11 cellular contexts compared by ENCODE assay signal in genomic region chr6:156984178-156984738, GRCh38.
A peak's percentile ranks its signal among the peaks of the same experiment; 100 is the strongest.
DNase-seq lines count a peak whose midpoint lies in the region; ATAC-seq and TF ChIP-seq lines count a peak whose summit lies in the region.
"Had no signal": no experiment of that assay in that cellular context is flagged by ENCODE, and none has a peak within 500 bp of the region (broad histone marks: within the 10 kb centered on the region; RNA-seq: fewer than 3 reads in every experiment).

No MANE protein-coding gene starts in this region.

- CTCF ChIA-PET in activated CD4-positive, alpha-beta memory T cell treated with anti-CD3 and anti-CD28 coated beads, Interleukin-2, amount 10 ng/mL, durations not matched to agents 7 days and 5 days (lab: Charles Lee), result no interaction called here
- CTCF ChIA-PET in activated CD4-positive, alpha-beta memory T cell treated with anti-CD3 and anti-CD28 coated beads for 36 hours (lab: Charles Lee), result interaction anchor here (1.4 kb wide), 1 partner anchor 201 kb away, joined by 3 read pairs; no protein-coding TSS in a partner anchor

- DNase-seq in activated CD4-positive, alpha-beta memory T cell treated with anti-CD3 and anti-CD28 coated beads, Interleukin-2, amount 10 ng/mL, durations not matched to agents 7 days and 5 days, result no peak
- no peak for DNase-seq in activated CD4-positive, alpha-beta memory T cell treated with anti-CD3 and anti-CD28 coated beads for 36 hours
- DNase-seq in activated naive CD8-positive, alpha-beta T cell treated with anti-CD3 and anti-CD28 coated beads for 36 hours, result peak; percentile 26
- DNase-seq in stimulated activated effector memory CD8-positive, alpha-beta T cell treated with anti-CD3 and anti-CD28 coated beads, Interleukin-12 subunit alpha, Interleukin-12 subunit beta, amount 100 ng/mL, for 72 hours (ENCODE audit: low spot score in 2 of 2), result no peak
- DNase-seq in DMS79 (lab: John Stamatoyannopoulos, UW) (no peak), iPS-NIHi7 (ENCODE audit: extremely low spot score) (no peak), lower leg skin (ENCODE audit: low spot score in 2 of 2) (no peak)
- DNase-seq: aorta, islet precursor cell, upper lobe of left lung had no signal

- no peak for TF ChIP-seq CTCF in lower leg skin (IDR thresholded peaks at IDR 0.05)

- ATAC-seq in HG02885 (IDR thresholded peaks at IDR 0.05; ENCODE audit: poor library complexity, unreplicated experiment), result peak; percentile 45
- ATAC-seq in stimulated activated effector memory CD8-positive, alpha-beta T cell treated with anti-CD3 and anti-CD28 coated beads, Interleukin-12 subunit alpha, Interleukin-12 subunit beta, amount 100 ng/mL, for 72 hours, result peak; percentile 60

- H3K27ac Mint-ChIP-seq in activated CD4-positive, alpha-beta memory T cell treated with anti-CD3 and anti-CD28 coated beads, Interleukin-2, amount 10 ng/mL, durations not matched to agents 7 days and 5 days, result peak overlapping the region; percentile 23
- no peak overlapping the region for H3K27ac Mint-ChIP-seq in activated CD4-positive, alpha-beta memory T cell treated with anti-CD3 and anti-CD28 coated beads for 36 hours
- H3K27ac Mint-ChIP-seq in activated naive CD8-positive, alpha-beta T cell treated with anti-CD3 and anti-CD28 coated beads for 36 hours, result no peak overlapping the region
- peak overlapping the region; percentile 53 for H3K27ac Mint-ChIP-seq in stimulated activated effector memory CD8-positive, alpha-beta T cell treated with anti-CD3 and anti-CD28 coated beads, Interleukin-12 subunit alpha, Interleukin-12 subunit beta, amount 100 ng/mL, for 72 hours

- POLR2A ChIA-PET in activated CD4-positive, alpha-beta memory T cell treated with anti-CD3 and anti-CD28 coated beads, Interleukin-2, amount 10 ng/mL, durations not matched to agents 7 days and 5 days (lab: Charles Lee), result no interaction called here
- POLR2A ChIA-PET in activated CD4-positive, alpha-beta memory T cell treated with anti-CD3 and anti-CD28 coated beads for 36 hours (lab: Charles Lee), result no interaction called here

- H3K27me3 Mint-ChIP-seq in activated CD4-positive, alpha-beta memory T cell treated with anti-CD3 and anti-CD28 coated beads, Interleukin-2, amount 10 ng/mL, durations not matched to agents 7 days and 5 days, result no peaks in the 10 kb centered on the region
- H3K27me3 Mint-ChIP-seq in activated CD4-positive, alpha-beta memory T cell treated with anti-CD3 and anti-CD28 coated beads for 36 hours, result no peaks in the 10 kb centered on the region
- H3K27me3 Mint-ChIP-seq in activated naive CD8-positive, alpha-beta T cell treated with anti-CD3 and anti-CD28 coated beads for 36 hours, result no peaks in the 10 kb centered on the region

- no peak overlapping the region for H3K4me3 Mint-ChIP-seq in activated CD4-positive, alpha-beta memory T cell treated with anti-CD3 and anti-CD28 coated beads, Interleukin-2, amount 10 ng/mL, durations not matched to agents 7 days and 5 days
- no peak overlapping the region for H3K4me3 Mint-ChIP-seq in activated CD4-positive, alpha-beta memory T cell treated with anti-CD3 and anti-CD28 coated beads for 36 hours
- no peak overlapping the region for H3K4me3 Mint-ChIP-seq in activated naive CD8-positive, alpha-beta T cell treated with anti-CD3 and anti-CD28 coated beads for 36 hours
- no peak overlapping the region for H3K4me3 Mint-ChIP-seq in stimulated activated effector memory CD8-positive, alpha-beta T cell treated with anti-CD3 and anti-CD28 coated beads, Interleukin-12 subunit alpha, Interleukin-12 subunit beta, amount 100 ng/mL, for 72 hours

- peaks cover 43% of the 10 kb centered on the region for H3K4me1 Mint-ChIP-seq in activated CD4-positive, alpha-beta memory T cell treated with anti-CD3 and anti-CD28 coated beads, Interleukin-2, amount 10 ng/mL, durations not matched to agents 7 days and 5 days
- peaks cover 70% of the 10 kb centered on the region for H3K4me1 Mint-ChIP-seq in activated CD4-positive, alpha-beta memory T cell treated with anti-CD3 and anti-CD28 coated beads for 36 hours (ENCODE audit: low read depth)
- peaks cover 65% of the 10 kb centered on the region for H3K4me1 Mint-ChIP-seq in activated naive CD8-positive, alpha-beta T cell treated with anti-CD3 and anti-CD28 coated beads for 36 hours
- peaks cover 69% of the 10 kb centered on the region for H3K4me1 Mint-ChIP-seq in stimulated activated effector memory CD8-positive, alpha-beta T cell treated with anti-CD3 and anti-CD28 coated beads, Interleukin-12 subunit alpha, Interleukin-12 subunit beta, amount 100 ng/mL, for 72 hours

- no peak overlapping the region for H3K4me3 ChIP-seq in lower leg skin (ENCODE audit: low read depth, poor library complexity, severe bottlenecking)
- H3K4me3 ChIP-seq: upper lobe of left lung had no signal

- H3K36me3 Mint-ChIP-seq in activated CD4-positive, alpha-beta memory T cell treated with anti-CD3 and anti-CD28 coated beads, Interleukin-2, amount 10 ng/mL, durations not matched to agents 7 days and 5 days (ENCODE audit: low read depth), result no peaks in the 10 kb centered on the region
- no peaks in the 10 kb centered on the region for H3K36me3 Mint-ChIP-seq in activated CD4-positive, alpha-beta memory T cell treated with anti-CD3 and anti-CD28 coated beads for 36 hours
- no peaks in the 10 kb centered on the region for H3K36me3 Mint-ChIP-seq in activated naive CD8-positive, alpha-beta T cell treated with anti-CD3 and anti-CD28 coated beads for 36 hours
- no peaks in the 10 kb centered on the region for H3K36me3 Mint-ChIP-seq in stimulated activated effector memory CD8-positive, alpha-beta T cell treated with anti-CD3 and anti-CD28 coated beads, Interleukin-12 subunit alpha, Interleukin-12 subunit beta, amount 100 ng/mL, for 72 hours

- no peak for TF ChIP-seq POLR2A in lower leg skin (IDR thresholded peaks at IDR 0.05)

- intact Hi-C loops in activated CD4-positive, alpha-beta memory T cell treated with anti-CD3 and anti-CD28 coated beads for 36 hours (cut with micrococcal nuclease), result no loop called here
- intact Hi-C loops in lower leg skin (cut with DNase I; ENCODE audit: low total_unique reads), result no loop called here

- 81 to 83% methylated on average over 3 of the region's 3 CpGs for WGBS in lower leg skin, 2 donors

- H3K9me3 Mint-ChIP-seq in activated CD4-positive, alpha-beta memory T cell treated with anti-CD3 and anti-CD28 coated beads, Interleukin-2, amount 10 ng/mL, durations not matched to agents 7 days and 5 days, result no peaks in the 10 kb centered on the region
- H3K9me3 Mint-ChIP-seq in activated CD4-positive, alpha-beta memory T cell treated with anti-CD3 and anti-CD28 coated beads for 36 hours, result no peaks in the 10 kb centered on the region
- no peaks in the 10 kb centered on the region for H3K9me3 Mint-ChIP-seq in activated naive CD8-positive, alpha-beta T cell treated with anti-CD3 and anti-CD28 coated beads for 36 hours
- H3K9me3 Mint-ChIP-seq in stimulated activated effector memory CD8-positive, alpha-beta T cell treated with anti-CD3 and anti-CD28 coated beads, Interleukin-12 subunit alpha, Interleukin-12 subunit beta, amount 100 ng/mL, for 72 hours, result no peaks in the 10 kb centered on the region

Comparison
In these comparisons a context has a peak if more than half of its experiments do, and no peak if none do; other contexts are left out.
1. H3K27ac Mint-ChIP-seq: peak in activated CD4-positive, alpha-beta memory T cell treated with anti-CD3 and anti-CD28 coated beads, Interleukin-2, amount 10 ng/mL, durations not matched to agents 7 days and 5 days (single experiment) and stimulated activated effector memory CD8-positive, alpha-beta T cell treated with anti-CD3 and anti-CD28 coated beads, Interleukin-12 subunit alpha, Interleukin-12 subunit beta, amount 100 ng/mL, for 72 hours (single experiment); none in activated CD4-positive, alpha-beta memory T cell treated with anti-CD3 and anti-CD28 coated beads for 36 hours (single experiment) and activated naive CD8-positive, alpha-beta T cell treated with anti-CD3 and anti-CD28 coated beads for 36 hours (single experiment).